1 cellular context compared by ENCODE assay signal in the genomic region with DNA sequence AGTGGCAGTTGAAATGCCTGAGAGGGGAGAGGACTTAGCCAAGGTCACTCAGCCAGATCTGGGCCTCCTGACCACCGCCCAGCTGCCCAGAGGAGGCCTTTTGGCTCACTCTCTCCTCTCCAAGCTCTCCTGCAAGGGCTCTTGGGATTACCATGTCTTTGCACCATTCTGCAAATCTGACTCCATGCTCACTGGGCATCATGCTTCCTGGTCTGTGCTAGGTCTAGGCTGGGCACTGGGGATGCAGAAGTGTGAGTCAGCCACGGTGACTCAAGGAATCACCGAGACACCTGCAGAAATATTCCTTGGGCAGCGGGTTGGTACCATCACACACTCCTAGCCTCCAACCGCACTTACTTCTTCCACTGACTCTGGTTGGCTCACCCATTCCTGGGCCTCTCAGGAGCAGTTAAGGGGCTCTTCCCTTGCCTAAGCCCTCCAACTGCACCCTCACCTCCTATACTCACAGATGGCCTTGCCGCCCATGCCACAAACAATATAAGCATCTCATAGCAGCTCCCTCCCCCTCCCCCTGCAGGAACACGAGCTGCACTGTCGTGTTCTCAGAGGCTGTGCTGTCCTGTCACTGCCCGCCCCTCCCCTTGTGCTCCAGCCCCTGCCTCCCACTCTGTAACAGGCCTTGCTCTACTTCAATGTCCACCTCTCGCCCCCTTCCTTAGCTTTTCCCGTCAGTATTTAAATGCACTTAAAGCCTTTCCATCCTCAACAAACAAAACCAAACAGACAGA.
TF ChIP-seq lines count a peak whose summit lies in the region.

No MANE protein-coding gene starts in this region.

TF ChIP-seq in H1, 55 proteins besides CTCF, POLR2A, EP300 and RAD21:
- TF ChIP-seq RNF2 (IDR thresholded peaks at IDR 0.05; ENCODE audit: borderline replicate concordance, low read depth, low read length, missing control alignments, poor library complexity, severe bottlenecking), result no peak
- no peak for TF ChIP-seq CREB1 (IDR thresholded peaks at IDR 0.05)
- no peak for TF ChIP-seq JUN (IDR thresholded peaks at IDR 0.05; ENCODE audit: low read depth, low read length)
- no peak for TF ChIP-seq GTF2F1 (IDR thresholded peaks at IDR 0.05; ENCODE audit: borderline replicate concordance, low read depth, low read length)
- TF ChIP-seq, protein P1, sequence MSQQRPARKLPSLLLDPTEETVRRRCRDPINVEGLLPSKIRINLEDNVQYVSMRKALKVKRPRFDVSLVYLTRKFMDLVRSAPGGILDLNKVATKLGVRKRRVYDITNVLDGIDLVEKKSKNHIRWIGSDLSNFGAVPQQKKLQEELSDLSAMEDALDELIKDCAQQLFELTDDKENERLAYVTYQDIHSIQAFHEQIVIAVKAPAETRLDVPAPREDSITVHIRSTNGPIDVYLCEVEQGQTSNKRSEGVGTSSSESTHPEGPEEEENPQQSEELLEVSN (IDR thresholded peaks at IDR 0.05), result no peak
- TF ChIP-seq EZH2 (IDR thresholded peaks at IDR 0.05; ENCODE audit: low read depth, low read length, severe bottlenecking), result no peak
- no peak for TF ChIP-seq ZNF274 (IDR thresholded peaks at IDR 0.05; ENCODE audit: borderline replicate concordance, extremely low read depth, low read length)
- TF ChIP-seq TAF7 (optimal IDR thresholded peaks at IDR 0.05; ENCODE audit: borderline replicate concordance, low read depth, low read length), result no peak
- no peak for TF ChIP-seq SP1 (IDR thresholded peaks at IDR 0.05; ENCODE audit: low read depth, low read length)
- no peak for TF ChIP-seq CBX8 (IDR thresholded peaks at IDR 0.05; ENCODE audit: borderline replicate concordance, low read depth, low read length)
- TF ChIP-seq, protein P2, sequence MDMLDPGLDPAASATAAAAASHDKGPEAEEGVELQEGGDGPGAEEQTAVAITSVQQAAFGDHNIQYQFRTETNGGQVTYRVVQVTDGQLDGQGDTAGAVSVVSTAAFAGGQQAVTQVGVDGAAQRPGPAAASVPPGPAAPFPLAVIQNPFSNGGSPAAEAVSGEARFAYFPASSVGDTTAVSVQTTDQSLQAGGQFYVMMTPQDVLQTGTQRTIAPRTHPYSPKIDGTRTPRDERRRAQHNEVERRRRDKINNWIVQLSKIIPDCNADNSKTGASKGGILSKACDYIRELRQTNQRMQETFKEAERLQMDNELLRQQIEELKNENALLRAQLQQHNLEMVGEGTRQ (IDR thresholded peaks at IDR 0.05; ENCODE audit: low read length), result no peak
- TF ChIP-seq, protein P3, sequence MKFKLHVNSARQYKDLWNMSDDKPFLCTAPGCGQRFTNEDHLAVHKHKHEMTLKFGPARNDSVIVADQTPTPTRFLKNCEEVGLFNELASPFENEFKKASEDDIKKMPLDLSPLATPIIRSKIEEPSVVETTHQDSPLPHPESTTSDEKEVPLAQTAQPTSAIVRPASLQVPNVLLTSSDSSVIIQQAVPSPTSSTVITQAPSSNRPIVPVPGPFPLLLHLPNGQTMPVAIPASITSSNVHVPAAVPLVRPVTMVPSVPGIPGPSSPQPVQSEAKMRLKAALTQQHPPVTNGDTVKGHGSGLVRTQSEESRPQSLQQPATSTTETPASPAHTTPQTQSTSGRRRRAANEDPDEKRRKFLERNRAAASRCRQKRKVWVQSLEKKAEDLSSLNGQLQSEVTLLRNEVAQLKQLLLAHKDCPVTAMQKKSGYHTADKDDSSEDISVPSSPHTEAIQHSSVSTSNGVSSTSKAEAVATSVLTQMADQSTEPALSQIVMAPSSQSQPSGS (IDR thresholded peaks at IDR 0.05; ENCODE audit: low read length), result no peak
- TF ChIP-seq CHD2 (IDR thresholded peaks at IDR 0.05; ENCODE audit: low read length), result no peak
